In the genomic region with DNA sequence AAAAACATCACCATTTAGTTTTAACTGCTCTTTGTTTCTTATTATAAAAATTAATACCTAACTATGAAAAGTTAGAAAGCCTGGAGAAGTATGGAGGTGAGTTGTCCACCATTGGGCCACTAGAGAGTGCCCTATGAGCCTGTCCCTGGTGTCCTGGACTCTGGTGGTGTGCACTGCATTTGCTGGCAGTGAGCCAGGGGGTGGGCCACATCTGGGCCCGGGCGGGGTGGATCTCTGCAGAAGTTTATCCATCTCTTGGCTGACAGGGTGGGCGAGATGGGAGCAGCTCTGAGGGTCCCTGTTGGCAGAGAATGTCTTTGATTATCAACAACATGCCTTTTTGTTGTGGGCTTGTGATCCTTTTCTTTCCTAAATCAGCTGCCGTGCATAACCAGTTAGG, we compare ENCODE assay signal across 10 cellular contexts. TPM values are rescaled to one million over a fixed set of nuclear protein-coding genes. Genes with fewer than 3 reads are reported as not detected.
DNase-seq lines count a peak whose midpoint lies in the region; ATAC-seq, FAIRE-seq and TF ChIP-seq lines count a peak whose summit lies in the region.
"Had no signal": no experiment of that assay in that cellular context is flagged by ENCODE, and none has a peak within 500 bp of the region (broad histone marks: within the 10 kb centered on the region; RNA-seq: fewer than 3 reads in every experiment).

No MANE protein-coding gene starts in this region.

- H3K27me3 ChIP-seq in heart left ventricle (no peaks in the 10 kb centered on the region), upper lobe of right lung (no peaks in the 10 kb centered on the region)
- H3K27me3 ChIP-seq: brain microvascular endothelial cell had no signal

- 28 to 36% (median 31%) methylated on average over 4 of the region's 4 CpGs for WGBS in heart left ventricle, 4 donors

- TF ChIP-seq CTCF in heart left ventricle (IDR thresholded peaks at IDR 0.05) (no peak), WTC11 (IDR thresholded peaks at IDR 0.05) (no peak), kidney (IDR thresholded peaks at IDR 0.05; ENCODE audit: borderline replicate concordance, extremely low read depth, insufficient read depth) (no peak), upper lobe of right lung (IDR thresholded peaks at IDR 0.05) (no peak)

- DNase-seq in heart left ventricle (peak in 1 of 5 donors; percentile 54), Right ventricle myocardium superior (no peak), WTC11 (ENCODE audit: low spot score) (no peak), kidney (peak; percentile 62), upper lobe of right lung (peak; percentile 63), GM19240 (ENCODE audit: insufficient read length, low spot score) (no peak), NCI-H1694 treated with DMSO at 0.1 percent for 48 hours (lab: John Stamatoyannopoulos, UW) (no peak), GF-D8 (lab: John Stamatoyannopoulos, UW) (no peak)
- DNase-seq: brain microvascular endothelial cell had no signal

- no peak overlapping the region for H3K9ac ChIP-seq in kidney (ENCODE audit: low read length in 2 of 2)

- H3K27ac ChIP-seq in heart left ventricle (peak overlapping the region in 11 of 12 donors; percentile 12 to 92 (median 69)), kidney (ENCODE audit: low read depth in 2 of 2, low read length in 2 of 2) (peak overlapping the region in 1 of 2 donors; percentile 6), upper lobe of right lung (peak overlapping the region; percentile 67)
- H3K27ac ChIP-seq: brain microvascular endothelial cell had no signal

- no peaks in the 10 kb centered on the region for H3K9me3 Mint-ChIP-seq in WTC11

- H3K4me3 ChIP-seq in heart left ventricle (peak overlapping the region in 9 of 12 donors; percentile 9 to 47 (median 37)), kidney (ENCODE audit: low read length in 2 of 2) (peak overlapping the region in 1 of 2 donors; percentile 45), upper lobe of right lung (no peak overlapping the region)

- peaks cover 0 to 20% (median 0%) of the 10 kb centered on the region in 9 donors for H3K36me3 ChIP-seq in heart left ventricle
- peaks cover under 1 to 5% of the 10 kb centered on the region in 2 donors for H3K36me3 ChIP-seq in kidney (ENCODE audit: control insufficient read depth in 1 of 2, insufficient read depth in 2 of 2, low read length in 2 of 2)
- no peaks in the 10 kb centered on the region for H3K36me3 ChIP-seq in upper lobe of right lung

- POLR2A ChIA-PET in WTC11 (lab: Charles Lee): no interaction called here

- ATAC-seq in heart left ventricle (peak in 3 of 4 donors; percentile 26 to 42 (median 40)), Right ventricle myocardium superior (ENCODE audit: poor library complexity) (no peak), WTC11 (no peak), upper lobe of right lung (no peak)

- H3K27ac Mint-ChIP-seq in WTC11: 0 out of 2 replicates have a peak overlapping the region, but pooled peaks have one; percentile 43

- peaks cover 9% of the 10 kb centered on the region; the same call in 1 of the 2 replicates for H3K36me3 Mint-ChIP-seq in WTC11

- no peak overlapping the region for H3K4me3 Mint-ChIP-seq in WTC11

- no peak for TF ChIP-seq POLR2A in heart left ventricle (IDR thresholded peaks at IDR 0.05)

- CTCF ChIA-PET in WTC11 (lab: Charles Lee): no interaction called here

- no peaks in the 10 kb centered on the region for H3K27me3 Mint-ChIP-seq in WTC11 (ENCODE audit: low read depth)

- H3K4me1 ChIP-seq in heart left ventricle: peaks cover 12 to 98% (median 84%) of the 10 kb centered on the region in 12 donors
- H3K4me1 ChIP-seq in kidney (ENCODE audit: control insufficient read depth in 1 of 2, insufficient read depth in 1 of 2, low read depth in 1 of 2, low read length in 2 of 2): peaks cover 23 to 44% of the 10 kb centered on the region in 2 donors
- H3K4me1 ChIP-seq in upper lobe of right lung: peaks cover 70% of the 10 kb centered on the region

- no peak for FAIRE-seq in kidney (lab: Jason Lieb, UNC)
- FAIRE-seq: H1 had no signal

- H3K9me3 ChIP-seq in heart left ventricle (no peaks in the 10 kb centered on the region), kidney (ENCODE audit: control insufficient read depth in 1 of 2, low read length in 2 of 2) (no peaks in the 10 kb centered on the region), upper lobe of right lung (no peaks in the 10 kb centered on the region)

- peaks cover 75% of the 10 kb centered on the region for H3K4me1 Mint-ChIP-seq in WTC11

- intact Hi-C loops in heart left ventricle (cut with DNase I): no loop called here
- intact Hi-C loops in Right ventricle myocardium superior (cut with DNase I): no loop called here
- intact Hi-C loops in kidney (cut with DNase I): no loop called here
- intact Hi-C loops in upper lobe of right lung (cut with DNase I): no loop called here

TF ChIP-seq in WTC11, 78 proteins besides CTCF, POLR2A, EP300 and RAD21:
- TF ChIP-seq, protein P1, sequence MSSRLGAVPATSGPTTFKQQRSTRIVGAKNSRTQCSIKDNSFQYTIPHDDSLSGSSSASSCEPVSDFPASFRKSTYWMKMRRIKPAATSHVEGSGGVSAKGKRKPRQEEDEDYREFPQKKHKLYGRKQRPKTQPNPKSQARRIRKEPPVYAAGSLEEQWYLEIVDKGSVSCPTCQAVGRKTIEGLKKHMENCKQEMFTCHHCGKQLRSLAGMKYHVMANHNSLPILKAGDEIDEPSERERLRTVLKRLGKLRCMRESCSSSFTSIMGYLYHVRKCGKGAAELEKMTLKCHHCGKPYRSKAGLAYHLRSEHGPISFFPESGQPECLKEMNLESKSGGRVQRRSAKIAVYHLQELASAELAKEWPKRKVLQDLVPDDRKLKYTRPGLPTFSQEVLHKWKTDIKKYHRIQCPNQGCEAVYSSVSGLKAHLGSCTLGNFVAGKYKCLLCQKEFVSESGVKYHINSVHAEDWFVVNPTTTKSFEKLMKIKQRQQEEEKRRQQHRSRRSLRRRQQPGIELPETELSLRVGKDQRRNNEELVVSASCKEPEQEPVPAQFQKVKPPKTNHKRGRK (CRISPR knock-in tag; IDR thresholded peaks at IDR 0.05; ENCODE audit: borderline replicate concordance): no peak
- TF ChIP-seq NR2C2 (CRISPR knock-in tag; IDR thresholded peaks at IDR 0.05) (no peak), RORB (CRISPR knock-in tag; IDR thresholded peaks at IDR 0.05) (no peak), ETV6 (CRISPR knock-in tag; IDR thresholded peaks at IDR 0.05) (no peak), ESRRA (CRISPR knock-in tag; IDR thresholded peaks at IDR 0.05; ENCODE audit: borderline replicate concordance) (no peak)
- TF ChIP-seq, protein P2, sequence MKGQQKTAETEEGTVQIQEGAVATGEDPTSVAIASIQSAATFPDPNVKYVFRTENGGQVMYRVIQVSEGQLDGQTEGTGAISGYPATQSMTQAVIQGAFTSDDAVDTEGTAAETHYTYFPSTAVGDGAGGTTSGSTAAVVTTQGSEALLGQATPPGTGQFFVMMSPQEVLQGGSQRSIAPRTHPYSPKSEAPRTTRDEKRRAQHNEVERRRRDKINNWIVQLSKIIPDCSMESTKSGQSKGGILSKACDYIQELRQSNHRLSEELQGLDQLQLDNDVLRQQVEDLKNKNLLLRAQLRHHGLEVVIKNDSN (CRISPR knock-in tag; IDR thresholded peaks at IDR 0.05): no peak

RNA-seq across cellular contexts. Expression of gene TENT4A, which starts 8.2 kb away (rescaled TPM):
- total RNA-seq in heart left ventricle (10 to 100 TPM in 6 of 9 donors, 1 to 10 TPM in 3; 7.0 to 20.3 (median 11.3) TPM), Right ventricle myocardium superior (10.8 TPM), WTC11 (2021) (28.7 to 29.4 TPM (median 29.2 TPM) in 3 replicates), kidney (22.8 TPM), upper lobe of right lung (19.9 TPM)
- polyA plus RNA-seq in heart left ventricle (1 to 10 TPM; 4.3 to 8.7 TPM), kidney (ENCODE audit: insufficient read depth, low read depth, low replicate concordance) (4.8 TPM)

Comparison
In these comparisons a context has a peak if more than half of its experiments do, and no peak if none do; other contexts are left out.
1. ATAC-seq: peak in heart left ventricle (3 of 4); none in Right ventricle myocardium superior (single experiment), WTC11 (single experiment) and upper lobe of right lung (single experiment).
2. DNase-seq: peak in kidney (single experiment) and upper lobe of right lung (single experiment); none in Right ventricle myocardium superior (single experiment), WTC11 (single experiment), GM19240 (single experiment), NCI-H1694 treated with DMSO at 0.1 percent for 48 hours (single experiment) and GF-D8 (single experiment).